8 cellular contexts compared by ENCODE assay signal in the genomic region with DNA sequence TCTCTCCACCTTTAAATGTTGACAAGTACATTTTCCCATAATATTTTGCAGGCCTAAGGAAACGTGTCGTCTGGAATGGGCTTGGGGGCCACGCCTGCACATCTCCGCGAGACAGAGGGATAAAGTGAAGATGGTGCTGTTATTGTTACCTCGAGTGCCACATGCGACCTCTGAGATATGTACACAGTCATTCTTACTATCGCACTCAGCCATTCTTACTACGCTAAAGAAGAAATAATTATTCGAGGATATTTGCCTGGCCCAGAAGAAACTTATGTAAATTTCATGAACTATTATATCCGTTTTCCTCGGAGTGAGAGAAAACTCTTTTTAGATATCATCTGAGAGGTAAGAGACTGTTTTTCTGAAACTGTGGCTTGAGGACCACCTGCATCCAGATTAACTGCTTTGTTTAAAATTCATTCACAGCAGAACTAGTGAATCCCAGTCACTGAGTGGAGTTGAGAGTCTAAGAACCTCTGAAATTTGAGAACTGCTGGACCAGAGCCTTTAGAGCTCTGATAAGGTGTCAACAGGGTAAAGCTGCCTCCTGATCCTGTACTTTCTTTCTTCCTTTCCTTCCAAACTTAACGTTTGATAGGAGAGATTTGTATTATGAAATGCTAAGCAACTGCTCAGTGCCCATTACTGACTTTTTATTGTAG. TPM values are rescaled to one million over a fixed set of nuclear protein-coding genes. Genes with fewer than 3 reads are reported as not detected.
DNase-seq lines count a peak whose midpoint lies in the region; ATAC-seq, FAIRE-seq and TF ChIP-seq lines count a peak whose summit lies in the region.

No MANE protein-coding gene starts in this region.

- H3K27me3 ChIP-seq in HepG2 (ENCODE audit: control insufficient read depth in 1 of 2, insufficient read depth in 2 of 2, low read length in 2 of 2) (no peaks in the 10 kb centered on the region; a peak in 1 of 5 replicates), right lobe of liver (no peaks in the 10 kb centered on the region), upper lobe of right lung (no peaks in the 10 kb centered on the region)

- H3K4me1 ChIP-seq in HepG2 (ENCODE audit: insufficient read depth, low read length) (peaks cover 29% of the 10 kb centered on the region), right lobe of liver (peaks cover 0 to 10% (median 2%) of the 10 kb centered on the region in 4 donors), upper lobe of right lung (peaks cover 8% of the 10 kb centered on the region)

- no peak for FAIRE-seq in HepG2 (lab: Jason Lieb, UNC)

- ATAC-seq in HepG2, result peak; percentile 22
- no peak for ATAC-seq in right lobe of liver
- ATAC-seq in upper lobe of right lung, result no peak
- ATAC-seq in GM19463 (IDR thresholded peaks at IDR 0.05; ENCODE audit: unreplicated experiment), result no peak

- H3K9ac ChIP-seq in HepG2 (ENCODE audit: insufficient read depth, low read depth, low read length), result peak overlapping the region; percentile 79

- H3K4me2 ChIP-seq in HepG2 (ENCODE audit: low read depth, low read length), result peak overlapping the region; percentile 82

- no peak for DNase-seq in HepG2 (ENCODE audit: low spot score)
- DNase-seq in right lobe of liver, result no peak
- no peak for DNase-seq in RWPE1 (ENCODE audit: low spot score)
- DNase-seq in foreskin fibroblast, result no peak
- no peak for DNase-seq in upper lobe of right lung
- no peak for DNase-seq in CD1c-positive myeloid dendritic cell (ENCODE audit: extremely low spot score)
- DNase-seq in stimulated activated naive CD4-positive, alpha-beta T cell (lab: John Stamatoyannopoulos, UW), result no peak

- no TSS peak for BruUV-seq in HepG2 (replicated peaks; lab: Mats Ljungman, UMichigan)

- CTCF ChIA-PET in HepG2 (lab: Yijun Ruan, JAX; ENCODE audit: low intra/inter-chr PET ratio, low total read pairs), result no interaction called here
- CTCF ChIA-PET in RWPE1 (lab: Yijun Ruan, JAX), result no interaction called here

- H3K36me3 ChIP-seq in HepG2 (replicated peaks in 1 of 2; ENCODE audit: control insufficient read depth in 1 of 2, insufficient read depth in 2 of 2, low read length in 2 of 2) (peaks cover 0 to 4% of the 10 kb centered on the region in 2 experiments; a peak in 1 of 5 replicates), right lobe of liver (no peaks in the 10 kb centered on the region), upper lobe of right lung (no peaks in the 10 kb centered on the region)

- H2AFZ ChIP-seq in HepG2 (ENCODE audit: low read length), result peak overlapping the region; percentile 81

- H3K27ac ChIP-seq in HepG2 (ENCODE audit: extremely low read length, insufficient read depth, low read length) (peak overlapping the region; percentile 86), right lobe of liver (no peak overlapping the region), RWPE1 (peak overlapping the region; percentile 98), upper lobe of right lung (no peak overlapping the region)

- intact Hi-C loops in HepG2 (cut with micrococcal nuclease; ENCODE audit: unreplicated experiment), result no loop called here
- intact Hi-C loops in right lobe of liver (cut with DNase I), result no loop called here
- intact Hi-C loops in upper lobe of right lung (cut with DNase I), result no loop called here

- 2% methylated on average over 13 of the region's 13 CpGs for WGBS in HepG2 (ENCODE audit: low lambda C conversion rate)
- 10% methylated on average over 13 of the region's 13 CpGs for WGBS in right lobe of liver (ENCODE audit: insufficient coverage, low coverage, low lambda C conversion rate, missing lambda C conversion rate)

- in situ Hi-C loops in HepG2 (cut with HindIII; ENCODE audit: extremely low pct_ligation_motif_present, low pct_unique_long_range_greater_than_20kb), result no loop called here

- POLR2A ChIA-PET in HepG2 (lab: Yijun Ruan, JAX) (no interaction called here), RWPE1 (lab: Yijun Ruan, JAX; ENCODE audit: low non-redundant PET) (no interaction called here)

- peaks cover 2% of the 10 kb centered on the region for H3K79me2 ChIP-seq in HepG2 (ENCODE audit: insufficient read depth, low read length)

- TF ChIP-seq CTCF in HepG2 (CRISPR knock-in tag; IDR thresholded peaks at IDR 0.05) (no peak), right lobe of liver (IDR thresholded peaks at IDR 0.05) (no peak), RWPE1 (conservative IDR thresholded peaks at IDR 0.05; ENCODE audit: low read depth) (no peak), foreskin fibroblast (IDR thresholded peaks at IDR 0.05; ENCODE audit: low read depth, low read length) (no peak), upper lobe of right lung (IDR thresholded peaks at IDR 0.05) (no peak)

- no peaks in the 10 kb centered on the region for H4K20me1 ChIP-seq in HepG2 (ENCODE audit: insufficient read depth, low read length)

- TF ChIP-seq POLR2A in HepG2 (IDR thresholded peaks at IDR 0.05; ENCODE audit: insufficient read depth in 1 of 2, low read depth in 2 of 2, low read length in 2 of 2), result no peak
- no peak for TF ChIP-seq POLR2A in right lobe of liver (IDR thresholded peaks at IDR 0.05)

- H3K9me3 ChIP-seq in HepG2 (ENCODE audit: low read length), result no peaks in the 10 kb centered on the region
- H3K9me3 ChIP-seq in right lobe of liver, result no peaks in the 10 kb centered on the region
- H3K9me3 ChIP-seq in upper lobe of right lung, result no peaks in the 10 kb centered on the region

- peak overlapping the region; percentile 90 to 99 (median 97) for H3K4me3 ChIP-seq in HepG2 (replicated peaks in 1 of 3; ENCODE audit: insufficient read depth in 1 of 3, low read depth in 2 of 3, low read length in 3 of 3)
- H3K4me3 ChIP-seq in right lobe of liver, result peak overlapping the region in 1 of 3 donors; percentile 88
- H3K4me3 ChIP-seq in foreskin fibroblast (ENCODE audit: low read depth in 1 of 2, low read length in 2 of 2), result peak overlapping the region; percentile 61 to 79
- peak overlapping the region; percentile 89 for H3K4me3 ChIP-seq in upper lobe of right lung

- no peak for TF ChIP-seq RAD21 in HepG2 (CRISPR knock-in tag; IDR thresholded peaks at IDR 0.05)

- TF ChIP-seq EP300 in HepG2 (IDR thresholded peaks at IDR 0.05; ENCODE audit: low read depth in 2 of 2, low read length in 2 of 2), result no peak
- no peak for TF ChIP-seq EP300 in HepG2 (CRISPR knock-in tag; IDR thresholded peaks at IDR 0.05; ENCODE audit: borderline replicate concordance)

TF ChIP-seq in HepG2, 621 proteins besides CTCF, POLR2A, EP300 and RAD21 (continues in another document):
- TF ChIP-seq EHMT2 (IDR thresholded peaks at IDR 0.05; ENCODE audit: borderline replicate concordance, low read depth, low read length) (no peak), ZSCAN21 (CRISPR knock-in tag; IDR thresholded peaks at IDR 0.05; ENCODE audit: borderline replicate concordance) (no peak), ZNF3 (CRISPR knock-in tag; IDR thresholded peaks at IDR 0.05) (no peak), ZNF614 (CRISPR knock-in tag; IDR thresholded peaks at IDR 0.05; ENCODE audit: borderline replicate concordance) (no peak), ZNF7 (CRISPR knock-in tag; IDR thresholded peaks at IDR 0.05) (no peak), THAP11 (CRISPR knock-in tag; IDR thresholded peaks at IDR 0.05) (no peak), ZNF790 (CRISPR knock-in tag; IDR thresholded peaks at IDR 0.05; ENCODE audit: borderline replicate concordance) (no peak)

RNA-seq across cellular contexts. Expression of gene EXO1, which starts 0.8 kb away (rescaled TPM):
- total RNA-seq in HepG2 (2016; rRNA removed; fragmentation: Illumina TruSeq; extraction: Trizol), result 26.1 and 35.6 TPM in 2 replicates
- 5.3 and 6.4 TPM in 2 replicates for total RNA-seq in HepG2 (2016; cell fraction: cytosol; rRNA removed; fragmentation: Illumina TruSeq; extraction: Trizol; ENCODE audit: low read depth)
- total RNA-seq in HepG2 (2016; cell fraction: insoluble cytoplasmic fraction; rRNA removed; fragmentation: Illumina TruSeq; extraction: Trizol), result 24.4 and 33.9 TPM in 2 replicates
- total RNA-seq in HepG2 (2016; cell fraction: membrane; rRNA removed; fragmentation: Illumina TruSeq; extraction: Trizol), result 13.0 and 14.4 TPM in 2 replicates
- total RNA-seq in HepG2 (2016; cell fraction: nucleus; rRNA removed; fragmentation: Illumina TruSeq; extraction: Trizol), result 17.1 and 17.8 TPM in 2 replicates
- polyA plus RNA-seq in HepG2 (2011; rRNA removed), result 1.6 and 3.2 TPM in 2 replicates
- 1.7 and 2.3 TPM in 2 replicates for polyA plus RNA-seq in HepG2 (2011; cell fraction: cytosol; rRNA removed)
- polyA plus RNA-seq in HepG2 (2011; cell fraction: nucleus; rRNA removed), result 1.8 and 2.1 TPM in 2 replicates
- 1.0 and 5.1 TPM in 2 replicates for polyA plus RNA-seq in HepG2 (2012)
- polyA plus RNA-seq in HepG2 (2016; cell fraction: cytosol; fragmentation: Illumina TruSeq; extraction: Trizol; ENCODE audit: low read depth), result 1.3 and 1.4 TPM in 2 replicates
- polyA plus RNA-seq in HepG2 (2016; cell fraction: insoluble cytoplasmic fraction; fragmentation: Illumina TruSeq; extraction: Trizol; ENCODE audit: low read depth), result 22.5 and 24.0 TPM in 2 replicates
- 4.7 and 4.8 TPM in 2 replicates for polyA plus RNA-seq in HepG2 (2016; cell fraction: membrane; fragmentation: Illumina TruSeq; extraction: Trizol; ENCODE audit: low read depth)
- polyA plus RNA-seq in HepG2 (2016; cell fraction: nucleus; fragmentation: Illumina TruSeq; extraction: Trizol; ENCODE audit: insufficient read depth, low read depth), result 13.3 and 14.2 TPM in 2 replicates
- 3.8 and 32.8 TPM in 2 replicates for polyA minus RNA-seq in HepG2 (2011; rRNA and poly(A)+ RNA removed; ENCODE audit: low replicate concordance)
- 4.7 and 7.4 TPM in 2 replicates for polyA minus RNA-seq in HepG2 (2011; cell fraction: cytosol; rRNA and poly(A)+ RNA removed)
- polyA minus RNA-seq in HepG2 (2011; cell fraction: nucleus; rRNA and poly(A)+ RNA removed), result 11.1 and 12.6 TPM in 2 replicates
- total RNA-seq in right lobe of liver, result 1 to 10 TPM in 2 of 6 experiments, under 1 TPM in 3, not detected in 1; 0.29 to 1.7 (median 0.62) TPM
- 0.32 TPM for total RNA-seq in upper lobe of right lung

Comparison
In these comparisons a context has a peak if more than half of its experiments do, and no peak if none do; other contexts are left out.
1. H3K27ac ChIP-seq: peak in HepG2 (single experiment) and RWPE1 (single experiment); none in right lobe of liver (0 of 3) and upper lobe of right lung (single experiment).